8 cellular contexts compared by ENCODE assay signal in the genomic region with DNA sequence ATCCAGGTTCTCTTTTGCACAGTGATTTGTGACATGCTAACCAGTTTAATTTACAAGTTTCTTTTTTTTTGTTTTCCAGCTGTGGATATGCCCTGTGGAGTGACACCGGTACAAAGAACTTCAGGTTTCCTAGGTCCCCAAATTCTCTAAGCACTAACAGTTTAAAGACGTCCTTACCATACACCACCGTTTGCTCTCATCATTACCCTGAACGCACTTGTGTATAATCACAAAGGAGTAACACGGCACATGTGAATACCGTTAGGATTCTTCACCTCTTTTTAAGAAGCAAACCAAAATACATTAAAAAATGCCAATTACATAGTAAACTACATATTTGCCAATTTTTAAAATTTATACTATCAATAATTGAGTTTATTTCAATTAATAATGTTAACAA.
DNase-seq lines count a peak whose midpoint lies in the region; ATAC-seq and TF ChIP-seq lines count a peak whose summit lies in the region.

No MANE protein-coding gene starts in this region.

- peak overlapping the region; percentile 76 for H3K4me2 ChIP-seq in parathyroid adenoma (ENCODE audit: low read length)

- H3K9me3 ChIP-seq in NT2/D1 (ENCODE audit: insufficient read depth, low read length) = no peaks in the 10 kb centered on the region
- H3K9me3 ChIP-seq in endocrine pancreas (ENCODE audit: control insufficient read depth, low read length) = no peaks in the 10 kb centered on the region
- H3K9me3 ChIP-seq in parathyroid adenoma (ENCODE audit: control insufficient read depth, low read length) = no peaks in the 10 kb centered on the region

- no peak overlapping the region for H3K27ac ChIP-seq in parathyroid adenoma

- no peaks in the 10 kb centered on the region for H3K79me2 ChIP-seq in parathyroid adenoma

- H3K36me3 ChIP-seq in GM06990 (ENCODE audit: control insufficient read depth, insufficient read depth, low read length) = peaks cover 2% of the 10 kb centered on the region
- H3K36me3 ChIP-seq in NT2/D1 (ENCODE audit: insufficient read depth, insufficient read length, low read length) = peaks cover 23% of the 10 kb centered on the region
- no peaks in the 10 kb centered on the region for H3K36me3 ChIP-seq in endocrine pancreas (ENCODE audit: control insufficient read depth, insufficient read depth, low read length)
- H3K36me3 ChIP-seq in parathyroid adenoma (ENCODE audit: control insufficient read depth, insufficient read depth, low read length) = no peaks in the 10 kb centered on the region

- H3K4me3 ChIP-seq in GM06990 (replicated peaks; ENCODE audit: low read depth, low read length) (peak overlapping the region; percentile 79), NT2/D1 (ENCODE audit: insufficient read length, low read depth) (peak overlapping the region; percentile 75), endocrine pancreas (ENCODE audit: control insufficient read depth, insufficient read depth, low read length) (peak overlapping the region; percentile 89), parathyroid adenoma (ENCODE audit: low read depth, low read length) (peak overlapping the region; percentile 96)

- no peak for ATAC-seq in HG03432 (IDR thresholded peaks at IDR 0.05; ENCODE audit: unreplicated experiment)

- TF ChIP-seq CTCF in GM06990 (IDR thresholded peaks at IDR 0.05; ENCODE audit: insufficient read depth, low read length, poor library complexity, severe bottlenecking) (no peak), parathyroid adenoma (IDR thresholded peaks at IDR 0.05) (no peak)

- no peak for DNase-seq in GM06990 (ENCODE audit: extremely low read depth, insufficient read length)
- DNase-seq in NT2/D1 (ENCODE audit: low read depth, low spot score) = no peak
- DNase-seq in head of caudate nucleus = no peak
- no peak for DNase-seq in GM19238 (ENCODE audit: insufficient read length, low spot score)
- DNase-seq in KG1 (lab: John Stamatoyannopoulos, UW) = no peak

- peak overlapping the region; percentile 84 for H2AFZ ChIP-seq in parathyroid adenoma

- H3K9ac ChIP-seq in NT2/D1 (ENCODE audit: insufficient read length, low read depth) (peak overlapping the region; percentile 87), endocrine pancreas (ENCODE audit: control insufficient read depth, insufficient read depth, low read length) (peak overlapping the region; percentile 8), parathyroid adenoma (no peak overlapping the region)

- H3K4me1 ChIP-seq in NT2/D1 (ENCODE audit: insufficient read depth, insufficient read length) (no peaks in the 10 kb centered on the region), endocrine pancreas (ENCODE audit: control insufficient read depth, insufficient read depth, low read length) (peaks cover 5% of the 10 kb centered on the region), parathyroid adenoma (peaks cover 2% of the 10 kb centered on the region)

- H3K27me3 ChIP-seq in GM06990 (replicated peaks; ENCODE audit: control insufficient read depth, insufficient read depth, low read length) = no peaks in the 10 kb centered on the region
- H3K27me3 ChIP-seq in NT2/D1 (ENCODE audit: insufficient read depth, insufficient read length) = no peaks in the 10 kb centered on the region
- H3K27me3 ChIP-seq in endocrine pancreas (ENCODE audit: control insufficient read depth, insufficient read depth, low read length) = no peaks in the 10 kb centered on the region
- no peaks in the 10 kb centered on the region for H3K27me3 ChIP-seq in parathyroid adenoma (ENCODE audit: control insufficient read depth, insufficient read depth, low read length)

- intact Hi-C loops in head of caudate nucleus (cut with DNase I) = no loop called here
